9 cellular contexts compared by ENCODE assay signal in genomic region chr4:48635310-48635709, GRCh38.
DNase-seq lines count a peak whose midpoint lies in the region; ATAC-seq and TF ChIP-seq lines count a peak whose summit lies in the region.
"Had no signal": no experiment of that assay in that cellular context is flagged by ENCODE, and none has a peak within 500 bp of the region (broad histone marks: within the 10 kb centered on the region; RNA-seq: fewer than 3 reads in every experiment).

No MANE protein-coding gene starts in this region.

- no peaks in the 10 kb centered on the region for H3K9me3 ChIP-seq in DOHH2 (ENCODE audit: control insufficient read depth, insufficient read depth, low read length)

- DNase-seq in activated naive CD4-positive, alpha-beta T cell treated with anti-CD3 and anti-CD28 coated beads for 36 hours = peak; percentile 53
- DNase-seq in natural killer cell (no peak), NCI-H1105 treated with DMSO at 0.1 percent for 48 hours (lab: John Stamatoyannopoulos, UW) (no peak), cerebellar cortex (ENCODE audit: low spot score) (no peak), foreskin melanocyte (no peak)
- no peak for DNase-seq in T-helper 2 cell treated with Interferon-gamma antibody and Interleukin-4, amounts not matched to agents 5 μg/mL and 100 μg/mL, for 36 hours (ENCODE audit: low spot score)

- no peak for TF ChIP-seq CTCF in DOHH2 (IDR thresholded peaks at IDR 0.05; ENCODE audit: low read depth, low read length, poor library complexity, severe bottlenecking)
- TF ChIP-seq CTCF in natural killer cell (IDR thresholded peaks at IDR 0.05) = no peak

- no peaks in the 10 kb centered on the region for H3K27me3 ChIP-seq in DOHH2 (ENCODE audit: control insufficient read depth, low read length)

- no peak overlapping the region for H3K4me3 Mint-ChIP-seq in activated naive CD4-positive, alpha-beta T cell treated with anti-CD3 and anti-CD28 coated beads for 36 hours
- no peak overlapping the region for H3K4me3 Mint-ChIP-seq in natural killer cell
- H3K4me3 Mint-ChIP-seq in T-helper 2 cell treated with Interferon-gamma antibody and Interleukin-4, amounts not matched to agents 5 μg/mL and 100 μg/mL, for 36 hours = no peak overlapping the region

- ATAC-seq in HG02981 (IDR thresholded peaks at IDR 0.05; ENCODE audit: unreplicated experiment) = peak; percentile 52
- ATAC-seq in natural killer cell = peak in 2 of 3 donors; percentile 17 to 54

- peaks cover 3% of the 10 kb centered on the region for H3K9me3 Mint-ChIP-seq in activated naive CD4-positive, alpha-beta T cell treated with anti-CD3 and anti-CD28 coated beads for 36 hours
- no peaks in the 10 kb centered on the region for H3K9me3 Mint-ChIP-seq in natural killer cell
- H3K9me3 Mint-ChIP-seq in T-helper 2 cell treated with Interferon-gamma antibody and Interleukin-4, amounts not matched to agents 5 μg/mL and 100 μg/mL, for 36 hours = no peaks in the 10 kb centered on the region

- H3K36me3 ChIP-seq in DOHH2 (ENCODE audit: control insufficient read depth, low read length) = no peaks in the 10 kb centered on the region

- peaks cover 34% of the 10 kb centered on the region for H3K79me2 ChIP-seq in DOHH2 (ENCODE audit: control insufficient read depth, low read length)

- peaks cover 6% of the 10 kb centered on the region for H3K36me3 Mint-ChIP-seq in activated naive CD4-positive, alpha-beta T cell treated with anti-CD3 and anti-CD28 coated beads for 36 hours (ENCODE audit: low read depth)
- H3K36me3 Mint-ChIP-seq in natural killer cell = no peaks in the 10 kb centered on the region
- H3K36me3 Mint-ChIP-seq in T-helper 2 cell treated with Interferon-gamma antibody and Interleukin-4, amounts not matched to agents 5 μg/mL and 100 μg/mL, for 36 hours (ENCODE audit: low read depth) = peaks cover 9% of the 10 kb centered on the region

- H3K27ac ChIP-seq in DOHH2 (ENCODE audit: low read depth, low read length) = peak overlapping the region; percentile 11

- peaks cover 20% of the 10 kb centered on the region for H3K4me1 ChIP-seq in DOHH2 (ENCODE audit: control insufficient read depth, low read length)

- H3K4me3 ChIP-seq in DOHH2 (ENCODE audit: low read length) = 0 out of 2 replicates have a peak overlapping the region, but pooled peaks have one; percentile 31

- H4K20me1 ChIP-seq in DOHH2 (ENCODE audit: control insufficient read depth, insufficient read depth, low read depth, low read length) = no peaks in the 10 kb centered on the region

- H3K27me3 Mint-ChIP-seq in activated naive CD4-positive, alpha-beta T cell treated with anti-CD3 and anti-CD28 coated beads for 36 hours (ENCODE audit: low read depth) = no peaks in the 10 kb centered on the region
- no peaks in the 10 kb centered on the region for H3K27me3 Mint-ChIP-seq in natural killer cell (ENCODE audit: low read depth in 2 of 2)
- no peaks in the 10 kb centered on the region for H3K27me3 Mint-ChIP-seq in T-helper 2 cell treated with Interferon-gamma antibody and Interleukin-4, amounts not matched to agents 5 μg/mL and 100 μg/mL, for 36 hours (ENCODE audit: low read depth)
- H3K27me3 Mint-ChIP-seq: naive B cell had no signal

- no peaks in the 10 kb centered on the region for H3K9me2 ChIP-seq in DOHH2 (replicated peaks; ENCODE audit: control insufficient read depth, low read length)

- intact Hi-C loops in activated naive CD4-positive, alpha-beta T cell treated with anti-CD3 and anti-CD28 coated beads for 36 hours (cut with micrococcal nuclease) = loop anchor here (2.0 to 5.0 kb wide), 2 partner anchors 29 to 272 kb away; partner anchors contain the start of gene OCIAD2
- intact Hi-C loops in natural killer cell (cut with micrococcal nuclease) = no loop called here

- H3K4me2 ChIP-seq in DOHH2 (ENCODE audit: low read length) = peak overlapping the region; percentile 45

- CTCF ChIA-PET in activated naive CD4-positive, alpha-beta T cell treated with anti-CD3 and anti-CD28 coated beads for 36 hours (lab: Charles Lee) = interaction anchor here (1.4 kb wide), 1 partner anchor 56 kb away, joined by 3 read pairs; no protein-coding TSS in a partner anchor

- H3K27ac Mint-ChIP-seq in activated naive CD4-positive, alpha-beta T cell treated with anti-CD3 and anti-CD28 coated beads for 36 hours = no peak overlapping the region
- H3K27ac Mint-ChIP-seq in natural killer cell = no peak overlapping the region
- H3K27ac Mint-ChIP-seq in T-helper 2 cell treated with Interferon-gamma antibody and Interleukin-4, amounts not matched to agents 5 μg/mL and 100 μg/mL, for 36 hours = no peak overlapping the region

- H3K4me1 Mint-ChIP-seq in activated naive CD4-positive, alpha-beta T cell treated with anti-CD3 and anti-CD28 coated beads for 36 hours (ENCODE audit: low read depth) = peaks cover 11% of the 10 kb centered on the region
- peaks cover 20 to 21% of the 10 kb centered on the region in 2 donors for H3K4me1 Mint-ChIP-seq in natural killer cell
- H3K4me1 Mint-ChIP-seq in T-helper 2 cell treated with Interferon-gamma antibody and Interleukin-4, amounts not matched to agents 5 μg/mL and 100 μg/mL, for 36 hours (ENCODE audit: low read depth) = peaks cover 13% of the 10 kb centered on the region

- H3F3A ChIP-seq in DOHH2 (ENCODE audit: control insufficient read depth, insufficient read depth) = no peaks in the 10 kb centered on the region
